Comparison of ENCODE assay signal across 23 cellular contexts in genomic region chr14:95307402-95308041, GRCh38. TPM values are rescaled to one million over a fixed set of nuclear protein-coding genes. Genes with fewer than 3 reads are reported as not detected.
DNase-seq lines count a peak whose midpoint lies in the region; ATAC-seq, FAIRE-seq and TF ChIP-seq lines count a peak whose summit lies in the region.
"Had no signal": no experiment of that assay in that cellular context is flagged by ENCODE, and none has a peak within 500 bp of the region (broad histone marks: within the 10 kb centered on the region; RNA-seq: fewer than 3 reads in every experiment).

No MANE protein-coding gene starts in this region.

- H3K36me3 ChIP-seq in HEK293 (ENCODE audit: control insufficient read depth in 2 of 2, insufficient read depth in 1 of 2, low read length in 2 of 2) (no peaks in the 10 kb centered on the region), HepG2 (replicated peaks in 1 of 2; ENCODE audit: control insufficient read depth in 1 of 2, insufficient read depth in 2 of 2, low read length in 2 of 2) (no peaks in the 10 kb centered on the region), stomach (no peaks in the 10 kb centered on the region), H7 (replicated peaks; ENCODE audit: control insufficient read depth, insufficient read depth, low read length) (no peaks in the 10 kb centered on the region)

- H3K9ac ChIP-seq in HepG2 (ENCODE audit: insufficient read depth, low read depth, low read length), result 0 out of 2 replicates have a peak overlapping the region, but pooled peaks have one; percentile 3

- no peak for TF ChIP-seq POLR2A in HepG2 (IDR thresholded peaks at IDR 0.05; ENCODE audit: insufficient read depth in 1 of 2, low read depth in 2 of 2, low read length in 2 of 2)
- TF ChIP-seq POLR2A in stomach (IDR thresholded peaks at IDR 0.05), result no peak

- POLR2A ChIA-PET in HEK293 (lab: Yijun Ruan, JAX) (no interaction called here), HepG2 (lab: Yijun Ruan, JAX) (no interaction called here)

- CTCF ChIA-PET in HEK293 (lab: Yijun Ruan, JAX), result interaction anchor here (0.7 kb wide), 1 partner anchor 163 kb away, joined by 3 read pairs; no protein-coding TSS in a partner anchor
- CTCF ChIA-PET in HepG2 (lab: Yijun Ruan, JAX; ENCODE audit: low intra/inter-chr PET ratio, low total read pairs), result no interaction called here
- CTCF ChIA-PET in activated CD8-positive, alpha-beta memory T cell treated with anti-CD3 and anti-CD28 coated beads, Interleukin-2, amount 10 ng/mL, durations not matched to agents 7 days and 5 days (lab: Charles Lee), result no interaction called here

- H2AFZ ChIP-seq in HepG2 (ENCODE audit: low read length), result no peak overlapping the region
- H2AFZ ChIP-seq: GM23338 had no signal

- H3K4me3 ChIP-seq in HEK293 (ENCODE audit: low read depth, low read length), result no peak overlapping the region
- peak overlapping the region in 11 of 59 donors; percentile 0 to 33 (median 15) for H3K4me3 ChIP-seq in dorsolateral prefrontal cortex
- H3K4me3 ChIP-seq in HepG2 (replicated peaks in 1 of 3; ENCODE audit: insufficient read depth in 1 of 3, low read depth in 2 of 3, low read length in 3 of 3), result no peak overlapping the region
- H3K4me3 ChIP-seq in stomach, result no peak overlapping the region
- no peak overlapping the region for H3K4me3 ChIP-seq in H7 (ENCODE audit: insufficient read depth, low read depth, low read length)
- H3K4me3 ChIP-seq: GM23338, psoas muscle had no signal

- peak overlapping the region; percentile 28 for H3K4me2 ChIP-seq in HepG2 (ENCODE audit: low read depth, low read length)
- H3K4me2 ChIP-seq: GM23338 had no signal

- intact Hi-C loops in dorsolateral prefrontal cortex (cut with DNase I), result no loop called here
- intact Hi-C loops in HepG2 (cut with micrococcal nuclease; ENCODE audit: unreplicated experiment), result no loop called here
- intact Hi-C loops in stomach (cut with DNase I; ENCODE audit: low total_unique reads), result no loop called here

- WGBS in HepG2 (ENCODE audit: low lambda C conversion rate), result 44% methylated on average over 8 of the region's 14 CpGs
- WGBS in stomach, 5 donors, result 41 to 62% (median 55%) methylated on average over 14 of the region's 14 CpGs

- H3K9me3 Mint-ChIP-seq in activated CD8-positive, alpha-beta memory T cell treated with anti-CD3 and anti-CD28 coated beads, Interleukin-2, amount 10 ng/mL, durations not matched to agents 7 days and 5 days (ENCODE audit: low read depth), result no peaks in the 10 kb centered on the region
- H3K9me3 Mint-ChIP-seq: activated naive CD8-positive, alpha-beta T cell treated with anti-CD3 and anti-CD28 coated beads for 36 hours; immature natural killer cell had no signal

- no peaks in the 10 kb centered on the region for H3K4me1 Mint-ChIP-seq in activated CD8-positive, alpha-beta memory T cell treated with anti-CD3 and anti-CD28 coated beads, Interleukin-2, amount 10 ng/mL, durations not matched to agents 7 days and 5 days
- H3K4me1 Mint-ChIP-seq: activated naive CD8-positive, alpha-beta T cell treated with anti-CD3 and anti-CD28 coated beads for 36 hours; immature natural killer cell had no signal

- H3K27me3 ChIP-seq in dorsolateral prefrontal cortex (no peaks in the 10 kb centered on the region), HepG2 (ENCODE audit: control insufficient read depth in 1 of 2, insufficient read depth in 2 of 2, low read length in 2 of 2) (no peaks in the 10 kb centered on the region), stomach (no peaks in the 10 kb centered on the region), H7 (ENCODE audit: control insufficient read depth, insufficient read depth, low read length) (no peaks in the 10 kb centered on the region)

- FAIRE-seq in HepG2 (lab: Jason Lieb, UNC), result peak; percentile 32
- FAIRE-seq: endothelial cell of umbilical vein had no signal

- TF ChIP-seq EP300 in HepG2 (IDR thresholded peaks at IDR 0.05; ENCODE audit: low read depth in 2 of 2, low read length in 2 of 2) (peak in 1 of 2 experiments; percentile 16; a peak in 1 of 4 replicates), HepG2 (CRISPR knock-in tag; IDR thresholded peaks at IDR 0.05; ENCODE audit: borderline replicate concordance) (no peak), stomach (IDR thresholded peaks at IDR 0.05) (no peak)

- DNase-seq in dorsolateral prefrontal cortex, result no peak
- no peak for DNase-seq in HepG2 (ENCODE audit: low spot score)
- DNase-seq in stomach, result peak; percentile 52
- no peak for DNase-seq in H7
- DNase-seq in activated CD8-positive, alpha-beta memory T cell treated with anti-CD3 and anti-CD28 coated beads, Interleukin-2, amount 10 ng/mL, durations not matched to agents 7 days and 5 days, result no peak
- DNase-seq in COLO668 (lab: John Stamatoyannopoulos, UW; ENCODE audit: unreplicated experiment), result no peak
- DNase-seq: activated CD4-positive, alpha-beta T cell treated with anti-CD3 and anti-CD28 coated beads, Interleukin-2, amount 50 U/mL, for 48 hours; activated naive CD8-positive, alpha-beta T cell treated with anti-CD3 and anti-CD28 coated beads for 36 hours; activated T-cell treated with anti-CD3 and anti-CD28 coated beads, Interleukin-2, amount 50 U/mL, for 48 hours; central memory CD4-positive, alpha-beta T cell; EL; immature natural killer cell; MV-4-11; naive B cell; NCI-H2029 treated with DMSO at 0.1 percent for 48 hours; NCI-H524 treated with DMSO at 0.1 percent for 48 hours; psoas muscle had no signal

- H3K27ac ChIP-seq in HEK293 (ENCODE audit: extremely low read depth, low read depth, low read length), result no peak overlapping the region
- peak overlapping the region; percentile 3 to 100 (median 97) for H3K27ac ChIP-seq in dorsolateral prefrontal cortex
- H3K27ac ChIP-seq in HepG2 (ENCODE audit: extremely low read length, insufficient read depth, low read length), result peak overlapping the region; percentile 47
- peak overlapping the region in 3 of 5 donors; percentile 22 to 35 (median 30) for H3K27ac ChIP-seq in stomach
- H3K27ac ChIP-seq: psoas muscle had no signal

- ATAC-seq in HepG2 (peak; percentile 60), GM18520 (IDR thresholded peaks at IDR 0.05; ENCODE audit: unreplicated experiment) (no peak)
- no peak for ATAC-seq in activated CD8-positive, alpha-beta memory T cell treated with anti-CD3 and anti-CD28 coated beads, Interleukin-2, amount 10 ng/mL, durations not matched to agents 7 days and 5 days
- ATAC-seq: GM23338, psoas muscle had no signal

- peaks cover 28% of the 10 kb centered on the region for H3K27me3 Mint-ChIP-seq in activated CD8-positive, alpha-beta memory T cell treated with anti-CD3 and anti-CD28 coated beads, Interleukin-2, amount 10 ng/mL, durations not matched to agents 7 days and 5 days
- H3K27me3 Mint-ChIP-seq: IgD-negative memory B cell, naive B cell had no signal

- H3K36me3 Mint-ChIP-seq in activated CD8-positive, alpha-beta memory T cell treated with anti-CD3 and anti-CD28 coated beads, Interleukin-2, amount 10 ng/mL, durations not matched to agents 7 days and 5 days, result no peaks in the 10 kb centered on the region
- H3K36me3 Mint-ChIP-seq: activated naive CD8-positive, alpha-beta T cell treated with anti-CD3 and anti-CD28 coated beads for 36 hours; immature natural killer cell had no signal

- no TSS peak for BruUV-seq in HepG2 (replicated peaks; lab: Mats Ljungman, UMichigan)

- TF ChIP-seq CTCF in HEK293 (tag by site-specific recombination; IDR thresholded peaks at IDR 0.05), result no peak
- TF ChIP-seq CTCF in dorsolateral prefrontal cortex (IDR thresholded peaks at IDR 0.05 in 54 of 56, conservative IDR thresholded peaks at IDR 0.05 in 2 of 56; ENCODE audit: low read depth in 1 of 56, partially characterized antibody in 56 of 56), result no peak
- TF ChIP-seq CTCF in HepG2 (CRISPR knock-in tag; IDR thresholded peaks at IDR 0.05), result no peak
- no peak for TF ChIP-seq CTCF in stomach (IDR thresholded peaks at IDR 0.05)

- peaks cover 11% of the 10 kb centered on the region for H3K79me2 ChIP-seq in HepG2 (ENCODE audit: insufficient read depth, low read length)

- H3K9me3 ChIP-seq in HEK293 (ENCODE audit: control insufficient read depth, insufficient read depth, low read depth, low read length) (no peaks in the 10 kb centered on the region), HepG2 (ENCODE audit: low read length) (no peaks in the 10 kb centered on the region), stomach (no peaks in the 10 kb centered on the region)
- H3K9me3 ChIP-seq: psoas muscle had no signal

- no peaks in the 10 kb centered on the region for H3K4me1 ChIP-seq in HEK293 (ENCODE audit: control insufficient read depth, insufficient read depth, low read length)
- peaks cover 73% of the 10 kb centered on the region for H3K4me1 ChIP-seq in HepG2 (ENCODE audit: insufficient read depth, low read length)
- peaks cover 14 to 47% (median 33%) of the 10 kb centered on the region in 4 donors for H3K4me1 ChIP-seq in stomach
- H3K4me1 ChIP-seq: psoas muscle had no signal

- no peak overlapping the region for H3K27ac Mint-ChIP-seq in activated CD8-positive, alpha-beta memory T cell treated with anti-CD3 and anti-CD28 coated beads, Interleukin-2, amount 10 ng/mL, durations not matched to agents 7 days and 5 days
- H3K27ac Mint-ChIP-seq: activated naive CD8-positive, alpha-beta T cell treated with anti-CD3 and anti-CD28 coated beads for 36 hours; GM23338; immature natural killer cell had no signal

- no peak for TF ChIP-seq RAD21 in HepG2 (CRISPR knock-in tag; IDR thresholded peaks at IDR 0.05)

- in situ Hi-C loops in HepG2 (cut with HindIII; ENCODE audit: extremely low pct_ligation_motif_present, low pct_unique_long_range_greater_than_20kb), result no loop called here

- no peak overlapping the region for H3K4me3 Mint-ChIP-seq in activated CD8-positive, alpha-beta memory T cell treated with anti-CD3 and anti-CD28 coated beads, Interleukin-2, amount 10 ng/mL, durations not matched to agents 7 days and 5 days
- H3K4me3 Mint-ChIP-seq: activated naive CD8-positive, alpha-beta T cell treated with anti-CD3 and anti-CD28 coated beads for 36 hours; CD14-positive monocyte; GM23338; IgD-negative memory B cell; immature natural killer cell had no signal

- no peaks in the 10 kb centered on the region; the same call in 1 of the 2 replicates for H4K20me1 ChIP-seq in HepG2 (ENCODE audit: insufficient read depth, low read length)

RNA-seq across cellular contexts. Expression of gene CLMN, which starts 12.2 kb away (rescaled TPM):
- total RNA-seq in dorsolateral prefrontal cortex (100 to 1,000 TPM in 37 of 120 experiments, 10 to 100 TPM in 83; 22.3 to 262 (median 78.6) TPM), HepG2 (2016; rRNA removed; fragmentation: Illumina TruSeq; extraction: Trizol) (15.1 and 16.2 TPM in 2 replicates), stomach (10 to 100 TPM; 12.8 to 42.9 (median 30.1) TPM)
- 4.4 and 5.9 TPM in 2 replicates for total RNA-seq in HepG2 (2016; cell fraction: cytosol; rRNA removed; fragmentation: Illumina TruSeq; extraction: Trizol; ENCODE audit: low read depth)
- 13.1 and 14.8 TPM in 2 replicates for total RNA-seq in HepG2 (2016; cell fraction: insoluble cytoplasmic fraction; rRNA removed; fragmentation: Illumina TruSeq; extraction: Trizol)
- 8.6 and 9.0 TPM in 2 replicates for total RNA-seq in HepG2 (2016; cell fraction: membrane; rRNA removed; fragmentation: Illumina TruSeq; extraction: Trizol)
- total RNA-seq in HepG2 (2016; cell fraction: nucleus; rRNA removed; fragmentation: Illumina TruSeq; extraction: Trizol), result 21.4 and 22.0 TPM in 2 replicates
- polyA plus RNA-seq in HepG2 (2011; rRNA removed) (16.4 and 16.7 TPM in 2 replicates), stomach (1 to 10 TPM; 5.3 to 8.7 (median 6.2) TPM)
- polyA plus RNA-seq in HepG2 (2011; cell fraction: cytosol; rRNA removed), result 5.7 and 6.9 TPM in 2 replicates
- polyA plus RNA-seq in HepG2 (2011; cell fraction: nucleus; rRNA removed), result 55.9 and 58.4 TPM in 2 replicates
- polyA plus RNA-seq in HepG2 (2012), result 12.5 and 17.3 TPM in 2 replicates
- 4.6 and 4.9 TPM in 2 replicates for polyA plus RNA-seq in HepG2 (2016; cell fraction: cytosol; fragmentation: Illumina TruSeq; extraction: Trizol; ENCODE audit: low read depth)
- 10.5 and 11.4 TPM in 2 replicates for polyA plus RNA-seq in HepG2 (2016; cell fraction: insoluble cytoplasmic fraction; fragmentation: Illumina TruSeq; extraction: Trizol; ENCODE audit: low read depth)
- polyA plus RNA-seq in HepG2 (2016; cell fraction: membrane; fragmentation: Illumina TruSeq; extraction: Trizol; ENCODE audit: low read depth), result 7.1 and 7.5 TPM in 2 replicates
- 24.4 and 27.2 TPM in 2 replicates for polyA plus RNA-seq in HepG2 (2016; cell fraction: nucleus; fragmentation: Illumina TruSeq; extraction: Trizol; ENCODE audit: insufficient read depth, low read depth)
- polyA minus RNA-seq in HepG2 (2011; rRNA and poly(A)+ RNA removed; ENCODE audit: low replicate concordance), result 0.51 and 12.1 TPM in 2 replicates
- polyA minus RNA-seq in HepG2 (2011; cell fraction: cytosol; rRNA and poly(A)+ RNA removed), result 8.5 and 10.6 TPM in 2 replicates
- 45.1 and 53.1 TPM in 2 replicates for polyA minus RNA-seq in HepG2 (2011; cell fraction: nucleus; rRNA and poly(A)+ RNA removed)
- total RNA-seq in H7 (2014; rRNA removed; shearing (Covaris generic)), result 4.5 and 10.5 TPM in 2 replicates
- total RNA-seq in activated CD8-positive, alpha-beta memory T cell treated with anti-CD3 and anti-CD28 coated beads, Interleukin-2, amount 10 ng/mL, durations not matched to agents 7 days and 5 days, result under 1 TPM; 0.42 to 0.91 TPM
